In the genomic region with DNA sequence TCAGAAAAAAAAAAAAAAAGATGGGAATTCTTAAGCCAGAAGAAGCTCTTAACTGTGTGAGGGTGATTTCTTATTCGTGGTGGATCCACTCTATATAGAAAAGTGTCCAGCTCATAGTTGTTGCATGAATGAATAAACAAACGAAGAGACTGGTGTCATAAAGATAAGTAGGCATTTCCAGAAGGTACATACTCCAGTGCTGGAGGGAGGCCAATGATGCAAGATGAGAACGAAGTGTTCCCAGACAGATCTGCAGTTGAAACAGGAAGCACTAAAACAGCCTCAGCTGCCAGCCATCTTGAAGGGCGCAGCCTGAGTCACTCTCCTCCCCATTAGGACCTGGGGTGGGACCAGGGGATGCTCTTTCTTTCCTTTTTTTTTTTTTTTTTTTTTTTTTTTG, we compare ENCODE assay signal across 10 cellular contexts. TPM values are rescaled to one million over a fixed set of nuclear protein-coding genes. Genes with fewer than 3 reads are reported as not detected.
DNase-seq lines count a peak whose midpoint lies in the region; ATAC-seq, FAIRE-seq and TF ChIP-seq lines count a peak whose summit lies in the region.
"Had no signal": no experiment of that assay in that cellular context is flagged by ENCODE, and none has a peak within 500 bp of the region (broad histone marks: within the 10 kb centered on the region; RNA-seq: fewer than 3 reads in every experiment).

No MANE protein-coding gene starts in this region.

- H3K27ac ChIP-seq in ACC112 (ENCODE audit: low read depth, low read length) (peak overlapping the region; percentile 64), keratinocyte (ENCODE audit: control insufficient read depth, insufficient read depth, low read length) (no peak overlapping the region)

- H3K36me3 ChIP-seq in ACC112 (ENCODE audit: insufficient read depth, low read length) (no peaks in the 10 kb centered on the region), adipocyte (ENCODE audit: control insufficient read depth, insufficient read depth, low read length, severe bottlenecking) (no peaks in the 10 kb centered on the region), keratinocyte (ENCODE audit: control insufficient read depth in 2 of 2, extremely low read depth in 1 of 2, insufficient read depth in 2 of 2, low read length in 2 of 2) (no peaks in the 10 kb centered on the region), BE2C (no peaks in the 10 kb centered on the region)

- no peak overlapping the region for H3K4me2 ChIP-seq in keratinocyte (ENCODE audit: control insufficient read depth, extremely low read depth, insufficient read depth, low read depth, low read length)

- H3K79me2 ChIP-seq in ACC112 (ENCODE audit: control insufficient read depth, insufficient read depth, low read length, unreplicated experiment) (no peaks in the 10 kb centered on the region), keratinocyte (ENCODE audit: control insufficient read depth, insufficient read depth, low read length) (no peaks in the 10 kb centered on the region)

- no peak for TF ChIP-seq CTCF in keratinocyte (optimal IDR thresholded peaks at IDR 0.05 in 1 of 3, IDR thresholded peaks at IDR 0.05 in 1 of 3, conservative IDR thresholded peaks at IDR 0.05 in 1 of 3; ENCODE audit: extremely low read depth in 1 of 3, insufficient read depth in 2 of 3, low read length in 3 of 3)
- TF ChIP-seq CTCF in BE2C (IDR thresholded peaks at IDR 0.05; ENCODE audit: low read depth, low read length): no peak

- H3K4me3 ChIP-seq in ACC112 (ENCODE audit: low read depth, low read length): no peak overlapping the region
- no peak overlapping the region for H3K4me3 ChIP-seq in adipocyte (ENCODE audit: low read length)
- no peak overlapping the region for H3K4me3 ChIP-seq in keratinocyte (ENCODE audit: control insufficient read depth in 2 of 3, extremely low read depth in 1 of 3, insufficient read depth in 2 of 3, low read depth in 1 of 3, low read length in 3 of 3)
- H3K4me3 ChIP-seq in BE2C (ENCODE audit: low read depth, low read length): no peak overlapping the region

- no peak for ATAC-seq in HG02571 (IDR thresholded peaks at IDR 0.05; ENCODE audit: unreplicated experiment)

- no peaks in the 10 kb centered on the region for H3K9me1 ChIP-seq in keratinocyte (ENCODE audit: control insufficient read depth, extremely low read depth, insufficient read depth, low read length)

- DNase-seq in M059J (ENCODE audit: low read depth): peak; percentile 80
- DNase-seq in adipocyte (ENCODE audit: low read depth): peak; percentile 87
- no peak for DNase-seq in keratinocyte (ENCODE audit: low read depth, low spot score)
- DNase-seq in BE2C: no peak
- no peak for DNase-seq in NCI-H128 (lab: John Stamatoyannopoulos, UW; ENCODE audit: unreplicated experiment)
- no peak for DNase-seq in activated CD8-positive, alpha-beta memory T cell treated with anti-CD3 and anti-CD28 coated beads, Interleukin-2, amount 50 U/mL, for 48 hours
- DNase-seq: CD8-positive, alpha-beta memory T cell; NCI-H446 treated with DMSO at 0.1 percent for 48 hours had no signal

- H3K9me3 ChIP-seq in adipocyte (ENCODE audit: control insufficient read depth, low read length) (peaks cover 2% of the 10 kb centered on the region), keratinocyte (ENCODE audit: control insufficient read depth, low read depth, low read length) (no peaks in the 10 kb centered on the region), BE2C (no peaks in the 10 kb centered on the region)

- no peaks in the 10 kb centered on the region for H4K20me1 ChIP-seq in keratinocyte (ENCODE audit: control insufficient read depth, extremely low read depth, insufficient read depth, low read length)

- no peaks in the 10 kb centered on the region for H3K27me3 ChIP-seq in ACC112 (ENCODE audit: insufficient read depth, low read length)
- peaks cover 25% of the 10 kb centered on the region for H3K27me3 ChIP-seq in adipocyte (replicated peaks; ENCODE audit: control insufficient read depth, insufficient read depth, low read length)
- no peaks in the 10 kb centered on the region for H3K27me3 ChIP-seq in keratinocyte (ENCODE audit: control insufficient read depth, extremely low read depth, insufficient read depth, low read length)
- no peaks in the 10 kb centered on the region for H3K27me3 ChIP-seq in BE2C

- FAIRE-seq in keratinocyte (lab: Jason Lieb, UNC): peak; percentile 83

- dilution Hi-C loops in keratinocyte (cut with MboI; ENCODE audit: extremely low pct_ligation_motif_present, low sequenced_read_pairs): no loop called here

- no peak overlapping the region for H3K9ac ChIP-seq in adipocyte (ENCODE audit: low read length)
- no peak overlapping the region for H3K9ac ChIP-seq in keratinocyte (ENCODE audit: control insufficient read depth, extremely low read depth, insufficient read depth, low read length)

- peaks cover 22% of the 10 kb centered on the region for H3K4me1 ChIP-seq in ACC112 (ENCODE audit: control insufficient read depth, insufficient read depth, low read length, unreplicated experiment)
- peaks cover 4% of the 10 kb centered on the region for H3K4me1 ChIP-seq in adipocyte (ENCODE audit: control insufficient read depth, insufficient read depth, low read length)
- peaks cover 12% of the 10 kb centered on the region for H3K4me1 ChIP-seq in keratinocyte (ENCODE audit: control insufficient read depth, extremely low read depth, insufficient read depth, low read length)
- H3K4me1 ChIP-seq in BE2C: no peaks in the 10 kb centered on the region

- H2AFZ ChIP-seq in ACC112 (ENCODE audit: low read length, unreplicated experiment) (no peak overlapping the region), keratinocyte (ENCODE audit: control insufficient read depth, low read length) (no peak overlapping the region)

RNA-seq across cellular contexts. Expression of a gene that starts 47.4 kb away (rescaled TPM):
- 4.3 and 5.6 TPM in 2 replicates for total RNA-seq in M059J (2014; rRNA removed; shearing (Covaris generic))
- 5.4 to 8.5 TPM (median 6.2 TPM) in 3 replicates for polyA plus RNA-seq in keratinocyte
- polyA plus RNA-seq in keratinocyte (2011; ENCODE audit: low read depth): 148 TPM
- 4.1 and 10.2 TPM in 2 replicates for polyA plus RNA-seq in keratinocyte (2011; cell fraction: cytosol; rRNA removed)
- polyA plus RNA-seq in keratinocyte (2011; cell fraction: nucleus; rRNA removed): 4.6 and 5.3 TPM in 2 replicates
- 5.4 and 676 TPM in 2 replicates for polyA plus RNA-seq in keratinocyte (2012; ENCODE audit: low replicate concordance)
- 0.98 to 4.6 TPM (median 2.5 TPM) in 3 replicates for polyA minus RNA-seq in keratinocyte
- 2.1 TPM for polyA minus RNA-seq in keratinocyte (2011; cell fraction: cytosol; rRNA and poly(A)+ RNA removed)
- 4.9 and 5.7 TPM in 2 replicates for polyA minus RNA-seq in keratinocyte (2011; cell fraction: nucleus; rRNA and poly(A)+ RNA removed)
- 0.49 TPM for polyA plus RNA-seq in BE2C (2012; ENCODE audit: insufficient read depth, insufficient read length, low read depth)

Comparison
In these comparisons a context has a peak if more than half of its experiments do, and no peak if none do; other contexts are left out.
1. DNase-seq: peak in M059J (single experiment) and adipocyte (single experiment); none in keratinocyte (single experiment), BE2C (single experiment), NCI-H128 (single experiment) and activated CD8-positive, alpha-beta memory T cell treated with anti-CD3 and anti-CD28 coated beads, Interleukin-2, amount 50 U/mL, for 48 hours (single experiment).